In genomic region chr3:171956372-171957104, GRCh38 we compare ENCODE assay signal across 1 cellular context.
TF ChIP-seq lines count a peak whose summit lies in the region.

No MANE protein-coding gene starts in this region.

TF ChIP-seq in K562, 482 proteins besides CTCF, POLR2A, EP300 and RAD21 (continued from another document and continues in another):
- TF ChIP-seq ZNF407 (IDR thresholded peaks at IDR 0.05; ENCODE audit: low read depth) (no peak), CEBPG (CRISPR knock-in tag; IDR thresholded peaks at IDR 0.05) (peak; percentile 91), CEBPG (tag; conservative IDR thresholded peaks at IDR 0.05 in 1 of 2, IDR thresholded peaks at IDR 0.05 in 1 of 2) (peak in 1 of 2 experiments; percentile 66; a peak in 3 of 4 replicates), SMARCE1 (IDR thresholded peaks at IDR 0.05) (peak; percentile 70), ZEB2 (IDR thresholded peaks at IDR 0.05) (peak; percentile 58; the same call in 1 of the 2 replicates), FOXA3 (CRISPR knock-in tag; conservative IDR thresholded peaks at IDR 0.05 in 1 of 2, IDR thresholded peaks at IDR 0.05 in 1 of 2) (peak; percentile 96 to 97), ZBTB7A (IDR thresholded peaks at IDR 0.05; ENCODE audit: borderline replicate concordance, control insufficient read depth, low read depth, low read length) (no peak), BRD9 (IDR thresholded peaks at IDR 0.05; ENCODE audit: low read depth, partially characterized antibody) (peak; percentile 82), ZBTB9 (CRISPR knock-in tag; IDR thresholded peaks at IDR 0.05) (no peak), MGA (IDR thresholded peaks at IDR 0.05) (peak; percentile 59), ZFPM2 (CRISPR knock-in tag; IDR thresholded peaks at IDR 0.05) (no peak), CREBBP (IDR thresholded peaks at IDR 0.05; ENCODE audit: low read depth, low read length) (no peak), ATF2 (CRISPR knock-in tag; IDR thresholded peaks at IDR 0.05) (no peak), ZBTB8A (IDR thresholded peaks at IDR 0.05; ENCODE audit: partially characterized antibody) (no peak), THRA (IDR thresholded peaks at IDR 0.05) (no peak), FOSL1 (tag; conservative IDR thresholded peaks at IDR 0.05) (no peak)
